Comparison of ENCODE assay signal across 15 cellular contexts in genomic region chr2:223019987-223020717, GRCh38. TPM values are rescaled to one million over a fixed set of nuclear protein-coding genes. Genes with fewer than 3 reads are reported as not detected.
DNase-seq lines count a peak whose midpoint lies in the region; ATAC-seq lines count a peak whose summit lies in the region.
"Had no signal": no experiment of that assay in that cellular context is flagged by ENCODE, and none has a peak within 500 bp of the region (broad histone marks: within the 10 kb centered on the region; RNA-seq: fewer than 3 reads in every experiment).

No MANE protein-coding gene starts in this region.

- H3K27ac Mint-ChIP-seq in activated T-cell treated with anti-CD3 and anti-CD28 coated beads, Interleukin-2, amount 50 U/mL, for 24 hours, result no peak overlapping the region
- no peak overlapping the region for H3K27ac Mint-ChIP-seq in activated naive CD4-positive, alpha-beta T cell treated with anti-CD3 and anti-CD28 coated beads for 36 hours
- H3K27ac Mint-ChIP-seq: activated naive CD8-positive, alpha-beta T cell had no signal

- no peaks in the 10 kb centered on the region for H3K36me3 Mint-ChIP-seq in activated T-cell treated with anti-CD3 and anti-CD28 coated beads, Interleukin-2, amount 50 U/mL, for 24 hours (ENCODE audit: low read depth)
- H3K36me3 Mint-ChIP-seq in activated naive CD4-positive, alpha-beta T cell treated with anti-CD3 and anti-CD28 coated beads for 36 hours (ENCODE audit: low read depth), result no peaks in the 10 kb centered on the region
- H3K36me3 Mint-ChIP-seq: activated naive CD8-positive, alpha-beta T cell had no signal

- no peaks in the 10 kb centered on the region for H3K4me1 Mint-ChIP-seq in activated T-cell treated with anti-CD3 and anti-CD28 coated beads, Interleukin-2, amount 50 U/mL, for 24 hours (ENCODE audit: low read depth)
- H3K4me1 Mint-ChIP-seq in activated naive CD4-positive, alpha-beta T cell treated with anti-CD3 and anti-CD28 coated beads for 36 hours (ENCODE audit: low read depth), result no peaks in the 10 kb centered on the region

- intact Hi-C loops in activated naive CD4-positive, alpha-beta T cell treated with anti-CD3 and anti-CD28 coated beads for 36 hours (cut with micrococcal nuclease), result no loop called here

- H3K4me3 Mint-ChIP-seq in activated T-cell treated with anti-CD3 and anti-CD28 coated beads, Interleukin-2, amount 50 U/mL, for 24 hours, result no peak overlapping the region
- H3K4me3 Mint-ChIP-seq in activated naive CD4-positive, alpha-beta T cell treated with anti-CD3 and anti-CD28 coated beads for 36 hours, result no peak overlapping the region
- H3K4me3 Mint-ChIP-seq: activated naive CD8-positive, alpha-beta T cell had no signal

- no peak for DNase-seq in HK-2 (ENCODE audit: unreplicated experiment)
- no peak for DNase-seq in activated T-cell treated with anti-CD3 and anti-CD28 coated beads, Interleukin-2, amount 50 U/mL, for 24 hours
- no peak for DNase-seq in NCI-H2171 treated with DMSO at 0.1 percent for 48 hours (lab: John Stamatoyannopoulos, UW)
- DNase-seq in activated naive CD4-positive, alpha-beta T cell treated with anti-CD3 and anti-CD28 coated beads for 36 hours, result no peak
- DNase-seq: activated CD4-positive, alpha-beta T cell treated with anti-CD3 and anti-CD28 coated beads for 4 hours; activated T-cell treated with anti-CD3 and anti-CD28 coated beads for 4 hours; DND-41; NCI-H2081; NCI-H774; thyroid gland had no signal

- H3K9me3 Mint-ChIP-seq in activated T-cell treated with anti-CD3 and anti-CD28 coated beads, Interleukin-2, amount 50 U/mL, for 24 hours, result peaks cover 2% of the 10 kb centered on the region
- H3K9me3 Mint-ChIP-seq in activated naive CD4-positive, alpha-beta T cell treated with anti-CD3 and anti-CD28 coated beads for 36 hours, result peaks cover 17% of the 10 kb centered on the region

- no peaks in the 10 kb centered on the region for H3K27me3 Mint-ChIP-seq in activated T-cell treated with anti-CD3 and anti-CD28 coated beads, Interleukin-2, amount 50 U/mL, for 24 hours
- peaks cover 6% of the 10 kb centered on the region for H3K27me3 Mint-ChIP-seq in activated naive CD4-positive, alpha-beta T cell treated with anti-CD3 and anti-CD28 coated beads for 36 hours (ENCODE audit: low read depth)

- CTCF ChIA-PET in activated naive CD4-positive, alpha-beta T cell treated with anti-CD3 and anti-CD28 coated beads for 36 hours (lab: Charles Lee), result no interaction called here

- ATAC-seq in GM19351 (IDR thresholded peaks at IDR 0.05; ENCODE audit: unreplicated experiment) (peak; percentile 96), HG02588 (IDR thresholded peaks at IDR 0.05; ENCODE audit: unreplicated experiment) (peak; percentile 98), HG03558 (IDR thresholded peaks at IDR 0.05; ENCODE audit: extremely low read depth, unreplicated experiment) (peak; percentile 94)

RNA-seq across cellular contexts. Expression of gene KCNE4, which starts 31.8 kb away (rescaled TPM):
- not detected for total RNA-seq in activated naive CD4-positive, alpha-beta T cell treated with anti-CD3 and anti-CD28 coated beads for 36 hours
- total RNA-seq: T-helper 2 cell treated with Interferon-gamma antibody and Interleukin-4, amounts not matched to agents 100 ng/mL and 5 ng/mL, for 36 hours had no signal
